8 cellular contexts compared by ENCODE assay signal in the genomic region with DNA sequence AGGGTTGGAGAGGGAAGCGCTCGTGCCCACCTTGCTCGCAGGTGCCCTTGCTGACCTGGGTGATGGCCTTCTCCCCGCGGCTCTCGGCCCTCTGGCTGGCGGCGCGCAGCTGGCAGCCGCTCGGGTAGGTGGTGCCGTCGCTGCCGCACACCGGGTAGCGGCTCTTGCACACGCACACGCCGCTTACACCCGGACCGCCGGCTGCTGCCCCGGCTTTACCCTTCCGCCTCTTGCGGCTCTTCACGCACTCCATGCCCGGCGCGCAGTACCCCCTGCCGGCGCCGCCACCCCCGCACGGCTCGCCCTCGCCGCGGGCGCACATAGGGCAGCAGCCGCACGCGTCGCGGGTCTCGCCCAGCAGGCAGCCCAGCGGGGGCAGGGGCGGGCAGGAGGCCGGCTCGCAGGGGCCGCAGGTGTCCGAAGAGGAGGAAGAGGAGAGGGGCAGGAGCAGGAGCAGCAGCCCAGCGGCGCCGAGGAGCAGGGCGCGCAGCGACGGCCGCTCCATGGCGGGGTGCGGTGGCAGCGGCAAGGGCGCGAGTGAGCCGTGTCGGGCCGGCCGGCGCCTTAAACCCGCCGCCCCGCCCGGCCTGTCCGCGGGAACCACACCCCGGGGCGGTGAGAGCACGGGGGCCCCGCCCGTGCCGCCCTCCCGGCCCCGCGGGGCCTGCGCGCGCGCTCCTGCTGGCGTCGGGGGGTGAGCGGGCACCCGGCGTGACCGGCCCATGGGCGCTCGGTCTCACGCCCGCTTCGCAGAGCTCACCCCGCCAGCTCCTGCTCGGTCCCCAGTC. TPM values are rescaled to one million over a fixed set of nuclear protein-coding genes. Genes with fewer than 3 reads are reported as not detected.
DNase-seq lines count a peak whose midpoint lies in the region; ATAC-seq and TF ChIP-seq lines count a peak whose summit lies in the region.

A gene with protein sequence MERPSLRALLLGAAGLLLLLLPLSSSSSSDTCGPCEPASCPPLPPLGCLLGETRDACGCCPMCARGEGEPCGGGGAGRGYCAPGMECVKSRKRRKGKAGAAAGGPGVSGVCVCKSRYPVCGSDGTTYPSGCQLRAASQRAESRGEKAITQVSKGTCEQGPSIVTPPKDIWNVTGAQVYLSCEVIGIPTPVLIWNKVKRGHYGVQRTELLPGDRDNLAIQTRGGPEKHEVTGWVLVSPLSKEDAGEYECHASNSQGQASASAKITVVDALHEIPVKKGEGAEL (minus strand): TSS at position 539 of the 788 bp plus-strand sequence. CDS start 34 bp downstream, at position 505.

- H3K27ac ChIP-seq in ectodermal cell (ENCODE audit: insufficient read depth, low read depth, low read length, poor library complexity, severe bottlenecking) (peak within 1 kb of the TSS; percentile 11), right lobe of liver (peak within 1 kb of the TSS; percentile 78 to 89 (median 82)), subcutaneous abdominal adipose tissue (ENCODE audit: low read depth, low read length) (peak within 1 kb of the TSS; percentile 89)

- H3K4me1 ChIP-seq in ectodermal cell (ENCODE audit: control insufficient read depth, insufficient read depth, low read length) (peaks cover 10% of the 10 kb centered on the region), right lobe of liver (peaks cover 0 to 6% (median 0%) of the 10 kb centered on the region in 4 donors), subcutaneous abdominal adipose tissue (ENCODE audit: control insufficient read depth in 5 of 5, insufficient read depth in 5 of 5, low read length in 5 of 5) (peaks cover 3 to 34% (median 16%) of the 10 kb centered on the region in 5 donors)

- H3K4me3 ChIP-seq in ectodermal cell (ENCODE audit: insufficient read depth, low read depth, low read length): peak within 1 kb of the TSS; percentile 45
- H3K4me3 ChIP-seq in right lobe of liver: peak within 1 kb of the TSS; percentile 47 to 52 (median 48)
- peak within 1 kb of the TSS; percentile 81 to 90 (median 88) for H3K4me3 ChIP-seq in subcutaneous abdominal adipose tissue (ENCODE audit: low read depth in 1 of 5, low read length in 5 of 5)

- H3K36me3 ChIP-seq in ectodermal cell (ENCODE audit: control insufficient read depth, insufficient read depth, low read length): no peaks in the 10 kb centered on the region
- H3K36me3 ChIP-seq in right lobe of liver: no peaks in the 10 kb centered on the region
- no peaks in the 10 kb centered on the region for H3K36me3 ChIP-seq in subcutaneous abdominal adipose tissue (ENCODE audit: control insufficient read depth in 5 of 5, insufficient read depth in 5 of 5, low read length in 5 of 5)

- H3K27me3 ChIP-seq in ectodermal cell (ENCODE audit: control insufficient read depth, insufficient read depth, low read length, poor library complexity, severe bottlenecking): peaks cover 43% of the 10 kb centered on the region
- H3K27me3 ChIP-seq in right lobe of liver: no peaks in the 10 kb centered on the region
- H3K27me3 ChIP-seq in subcutaneous abdominal adipose tissue (ENCODE audit: control insufficient read depth in 5 of 5, insufficient read depth in 4 of 5, low read length in 5 of 5): no peaks in the 10 kb centered on the region

- 1 to 2% methylated on average over 101 of the region's 101 CpGs for WGBS in ectodermal cell, 2 experiments
- 20% methylated on average over 1 of the region's 101 CpGs for whole genome bisulfite sequencing in right lobe of liver (ENCODE audit: insufficient coverage, low coverage, low lambda C conversion rate, missing lambda C conversion rate)

- ATAC-seq in HG02588 (IDR thresholded peaks at IDR 0.05; ENCODE audit: unreplicated experiment): peak; percentile 42
- peak; percentile 72 to 79 (median 76) for ATAC-seq in right lobe of liver

- H3K9ac ChIP-seq in subcutaneous abdominal adipose tissue (ENCODE audit: low read length in 5 of 5): peak within 1 kb of the TSS; percentile 72 to 86 (median 74)

- H3K9me3 ChIP-seq in ectodermal cell (ENCODE audit: control insufficient read depth, low read length) (no peaks in the 10 kb centered on the region), right lobe of liver (no peaks in the 10 kb centered on the region), subcutaneous abdominal adipose tissue (ENCODE audit: control insufficient read depth in 5 of 5, low read length in 5 of 5) (no peaks in the 10 kb centered on the region)

- no peak for TF ChIP-seq CTCF in right lobe of liver (IDR thresholded peaks at IDR 0.05)

- DNase-seq in DMS 273 (lab: John Stamatoyannopoulos, UW; ENCODE audit: unreplicated experiment) (peak; percentile 48), DMS 273 treated with DMSO at 0.1 percent for 48 hours (lab: John Stamatoyannopoulos, UW) (no peak), RPMI8226 (peak; percentile 12), right lobe of liver (peak; percentile 59 to 63 (median 59))
- no peak for DNase-seq in activated CD8-positive, alpha-beta memory T cell treated with anti-CD3 and anti-CD28 coated beads, Interleukin-2, amount 50 U/mL, for 48 hours

- intact Hi-C loops in right lobe of liver (cut with DNase I): no loop called here

- peak; percentile 63 for TF ChIP-seq POLR2A in right lobe of liver (IDR thresholded peaks at IDR 0.05)

RNA-seq across cellular contexts. Expression of the gene that starts here (rescaled TPM):
- polyA plus RNA-seq in ectodermal cell (2013, experiment 1 of 4): 3.0 TPM
- polyA plus RNA-seq in ectodermal cell (2013, experiment 2 of 4): 3.3 TPM
- 5.1 TPM for polyA plus RNA-seq in ectodermal cell (2013, experiment 3 of 4)
- polyA plus RNA-seq in ectodermal cell (2013, experiment 4 of 4): 6.7 TPM
- 100 to 1,000 TPM in 5 of 6 experiments, 10 to 100 TPM in 1; 46.2 to 347 (median 163) TPM for total RNA-seq in right lobe of liver

Comparison
In these comparisons a context has a peak if more than half of its experiments do, and no peak if none do; other contexts are left out.
1. DNase-seq: peak in DMS 273 (single experiment), RPMI8226 (single experiment) and right lobe of liver (3 of 3); none in DMS 273 treated with DMSO at 0.1 percent for 48 hours (single experiment) and activated CD8-positive, alpha-beta memory T cell treated with anti-CD3 and anti-CD28 coated beads, Interleukin-2, amount 50 U/mL, for 48 hours (single experiment).
2. H3K27ac ChIP-seq: peak in every context shown above with its lines; median percentile 89 in subcutaneous abdominal adipose tissue; 82 in right lobe of liver; 11 in ectodermal cell.
3. Peak in every context shown above with its lines, with median percentiles within 50 percentile points of each other: H3K4me3 ChIP-seq.